In genomic region chr17:58386708-58387107, GRCh38 we compare ENCODE assay signal across 20 cellular contexts. TPM values are rescaled to one million over a fixed set of nuclear protein-coding genes. Genes with fewer than 3 reads are reported as not detected.
DNase-seq lines count a peak whose midpoint lies in the region; ATAC-seq and TF ChIP-seq lines count a peak whose summit lies in the region.
"Had no signal": no experiment of that assay in that cellular context is flagged by ENCODE, and none has a peak within 500 bp of the region (broad histone marks: within the 10 kb centered on the region; RNA-seq: fewer than 3 reads in every experiment).

No MANE protein-coding gene starts in this region.

- H3K27ac Mint-ChIP-seq in activated CD4-positive, alpha-beta T cell treated with anti-CD3 and anti-CD28 coated beads, Interleukin-2, amount 10 ng/mL, durations not matched to agents 24 days and 14 days: no peak overlapping the region
- H3K27ac Mint-ChIP-seq in mesothelial cell of epicardium: peak overlapping the region; percentile 74
- H3K27ac Mint-ChIP-seq: B cell; CD4-positive, alpha-beta T cell had no signal

- H3F3A ChIP-seq in Loucy (ENCODE audit: low read depth): peaks cover 18% of the 10 kb centered on the region

- H3K36me3 ChIP-seq in Loucy (ENCODE audit: insufficient read depth, low read length): no peaks in the 10 kb centered on the region
- no peaks in the 10 kb centered on the region for H3K36me3 ChIP-seq in left lung
- H3K36me3 ChIP-seq: HAP-1 had no signal

- H3K27me3 ChIP-seq in Loucy (ENCODE audit: insufficient read depth, low read length, poor library complexity, severe bottlenecking): no peaks in the 10 kb centered on the region
- H3K27me3 ChIP-seq in left lung: no peaks in the 10 kb centered on the region

- TF ChIP-seq CTCF in Loucy (conservative IDR thresholded peaks at IDR 0.05; ENCODE audit: low read length): no peak
- TF ChIP-seq CTCF in mesothelial cell of epicardium (IDR thresholded peaks at IDR 0.05; ENCODE audit: unreplicated experiment): no peak
- no peak for TF ChIP-seq CTCF in left lung (IDR thresholded peaks at IDR 0.05)

- H3K9me2 ChIP-seq in Loucy (replicated peaks; ENCODE audit: low read depth, low read length): no peaks in the 10 kb centered on the region

- peaks cover 90% of the 10 kb centered on the region for H3K4me1 ChIP-seq in Loucy (ENCODE audit: insufficient read depth, low read length, poor library complexity, severe bottlenecking)
- peaks cover 15 to 25% of the 10 kb centered on the region in 2 donors for H3K4me1 ChIP-seq in left lung

- peaks cover 84% of the 10 kb centered on the region for H3K79me2 ChIP-seq in Loucy (ENCODE audit: insufficient read depth, low read length)

- no peak overlapping the region for H3K4me3 ChIP-seq in Loucy (ENCODE audit: low read length, poor library complexity, severe bottlenecking)
- no peak overlapping the region for H3K4me3 ChIP-seq in left lung
- H3K4me3 ChIP-seq: HAP-1 had no signal

- no peak overlapping the region for H2AFZ ChIP-seq in Loucy (ENCODE audit: low read length)

- H3K4me1 Mint-ChIP-seq in activated CD4-positive, alpha-beta T cell treated with anti-CD3 and anti-CD28 coated beads, Interleukin-2, amount 10 ng/mL, durations not matched to agents 24 days and 14 days: peaks cover 20% of the 10 kb centered on the region
- peaks cover 82% of the 10 kb centered on the region for H3K4me1 Mint-ChIP-seq in mesothelial cell of epicardium

- H3K9me3 ChIP-seq in Loucy (ENCODE audit: insufficient read depth, low read depth, low read length) (no peaks in the 10 kb centered on the region), left lung (no peaks in the 10 kb centered on the region)
- H3K9me3 ChIP-seq: HAP-1 had no signal

- intact Hi-C loops in activated CD4-positive, alpha-beta T cell treated with anti-CD3 and anti-CD28 coated beads, Interleukin-2, amount 10 ng/mL, durations not matched to agents 24 days and 14 days (cut with micrococcal nuclease): no loop called here
- intact Hi-C loops in left lung (cut with DNase I): no loop called here

- no peaks in the 10 kb centered on the region for H3K9me3 Mint-ChIP-seq in activated CD4-positive, alpha-beta T cell treated with anti-CD3 and anti-CD28 coated beads, Interleukin-2, amount 10 ng/mL, durations not matched to agents 24 days and 14 days
- no peaks in the 10 kb centered on the region for H3K9me3 Mint-ChIP-seq in mesothelial cell of epicardium
- H3K9me3 Mint-ChIP-seq: CD4-positive, alpha-beta T cell had no signal

- H3K27me3 Mint-ChIP-seq in activated CD4-positive, alpha-beta T cell treated with anti-CD3 and anti-CD28 coated beads, Interleukin-2, amount 10 ng/mL, durations not matched to agents 24 days and 14 days: peaks cover 4% of the 10 kb centered on the region
- H3K27me3 Mint-ChIP-seq in mesothelial cell of epicardium (ENCODE audit: low read depth): no peaks in the 10 kb centered on the region
- H3K27me3 Mint-ChIP-seq: B cell; CD4-positive, alpha-beta T cell had no signal

- H3K9ac ChIP-seq in Loucy (ENCODE audit: low read depth, low read length, poor library complexity, severe bottlenecking): no peak overlapping the region

- DNase-seq in activated CD4-positive, alpha-beta T cell treated with anti-CD3 and anti-CD28 coated beads, Interleukin-2, amount 10 ng/mL, durations not matched to agents 24 days and 14 days: peak; percentile 10
- no peak for DNase-seq in activated CD4-positive, alpha-beta T cell treated with anti-CD3 and anti-CD28 coated beads for 48 hours
- DNase-seq in mesothelial cell of epicardium (ENCODE audit: low spot score in 2 of 2, unreplicated experiment in 2 of 2): no peak
- DNase-seq in left lung: no peak
- no peak for DNase-seq in NCI-H2081 treated with DMSO at 0.1 percent for 48 hours (lab: John Stamatoyannopoulos, UW)
- DNase-seq: 8988T; C1 segment of cervical spinal cord; CD4-positive, alpha-beta T cell; DMS153; DMS79; GDM1; IMR-90; Karpas-422; KBM-7 had no signal

- no peaks in the 10 kb centered on the region for H4K20me1 ChIP-seq in Loucy (ENCODE audit: insufficient read depth, low read length, poor library complexity, severe bottlenecking)

- H3K27ac ChIP-seq in left lung: no peak overlapping the region
- H3K27ac ChIP-seq: HL-60 had no signal

- peak overlapping the region; percentile 91 for H3K4me2 ChIP-seq in Loucy (ENCODE audit: low read depth, low read length, poor library complexity, severe bottlenecking)

- no peaks in the 10 kb centered on the region for H3K36me3 Mint-ChIP-seq in activated CD4-positive, alpha-beta T cell treated with anti-CD3 and anti-CD28 coated beads, Interleukin-2, amount 10 ng/mL, durations not matched to agents 24 days and 14 days (ENCODE audit: low read depth)
- H3K36me3 Mint-ChIP-seq in mesothelial cell of epicardium: peaks cover 2% of the 10 kb centered on the region

- ATAC-seq in HG03520 (IDR thresholded peaks at IDR 0.05; ENCODE audit: unreplicated experiment): no peak
- no peak for ATAC-seq in left lung

- H3K4me3 Mint-ChIP-seq in activated CD4-positive, alpha-beta T cell treated with anti-CD3 and anti-CD28 coated beads, Interleukin-2, amount 10 ng/mL, durations not matched to agents 24 days and 14 days: no peak overlapping the region
- H3K4me3 Mint-ChIP-seq in mesothelial cell of epicardium: no peak overlapping the region
- H3K4me3 Mint-ChIP-seq: B cell; CD4-positive, alpha-beta T cell had no signal

RNA-seq across cellular contexts. Expression of gene RNF43, which starts 30.6 kb away (rescaled TPM):
- total RNA-seq in activated CD4-positive, alpha-beta T cell treated with anti-CD3 and anti-CD28 coated beads, Interleukin-2, amount 10 ng/mL, durations not matched to agents 24 days and 14 days: 0.95 and 1.6 TPM in 2 replicates
- 38.7 to 40.3 TPM (median 39.0 TPM) in 3 replicates for total RNA-seq in mesothelial cell of epicardium
- total RNA-seq in left lung: 10 to 100 TPM in 1 of 2 donors, 1 to 10 TPM in 1; 6.8 to 13.4 TPM

RNA-seq across cellular contexts. Expression of gene SUPT4H1, which starts 34.7 kb away (rescaled TPM):
- 139 and 143 TPM in 2 replicates for total RNA-seq in activated CD4-positive, alpha-beta T cell treated with anti-CD3 and anti-CD28 coated beads, Interleukin-2, amount 10 ng/mL, durations not matched to agents 24 days and 14 days
- 76.8 to 90.7 TPM (median 86.6 TPM) in 3 replicates for total RNA-seq in mesothelial cell of epicardium
- total RNA-seq in left lung: 10 to 100 TPM; 68.4 to 69.0 TPM

RNA-seq across cellular contexts. Expression of gene TSPOAP1, which starts 58.1 kb away (rescaled TPM):
- 22.6 and 23.6 TPM in 2 replicates for total RNA-seq in activated CD4-positive, alpha-beta T cell treated with anti-CD3 and anti-CD28 coated beads, Interleukin-2, amount 10 ng/mL, durations not matched to agents 24 days and 14 days
- total RNA-seq in mesothelial cell of epicardium: 87.2 to 88.8 TPM (median 88.4 TPM) in 3 replicates
- total RNA-seq in left lung: 10 to 100 TPM in 1 of 2 donors, 1 to 10 TPM in 1; 7.9 to 10.2 TPM
- total RNA-seq: H4 had no signal
